ENCODE assay signal across 11 cellular contexts in genomic region chr2:157173740-157174184, GRCh38.
DNase-seq lines count a peak whose midpoint lies in the region; ATAC-seq, FAIRE-seq and TF ChIP-seq lines count a peak whose summit lies in the region.
"Had no signal": no experiment of that assay in that cellular context is flagged by ENCODE, and none has a peak within 500 bp of the region (broad histone marks: within the 10 kb centered on the region; RNA-seq: fewer than 3 reads in every experiment).

No MANE protein-coding gene starts in this region.

- no peak for ATAC-seq in GM21737 (IDR thresholded peaks at IDR 0.05; ENCODE audit: unreplicated experiment)

- H3K56ac ChIP-seq in H1 (replicated peaks; ENCODE audit: insufficient read length, low read depth, low read length), result no peak overlapping the region

- H3K9me3 Mint-ChIP-seq in glutamatergic neuron (ENCODE audit: unreplicated experiment), result no peaks in the 10 kb centered on the region
- no peaks in the 10 kb centered on the region for H3K9me3 Mint-ChIP-seq in activated naive CD8-positive, alpha-beta T cell treated with anti-CD3 and anti-CD28 coated beads for 36 hours

- POLR2A ChIA-PET in H1 (lab: Charles Lee; ENCODE audit: partially characterized antibody), result no interaction called here

- H2AK5ac ChIP-seq in H1 (ENCODE audit: low read depth, low read length), result no peak overlapping the region

- H3K27ac ChIP-seq in H1 (ENCODE audit: low read depth, low read length), result no peak overlapping the region
- H3K27ac ChIP-seq: right lobe of liver had no signal

- TF ChIP-seq EP300 in H1 (IDR thresholded peaks at IDR 0.05; ENCODE audit: borderline replicate concordance in 1 of 2, low read depth in 2 of 2, low read length in 2 of 2), result no peak

- H3K4me3 ChIP-seq in AG09309 (ENCODE audit: control insufficient read depth, low read depth, low read length) (no peak overlapping the region; the same call in 1 of the 2 replicates), H1 (ENCODE audit: extremely low read depth in 1 of 4, insufficient read depth in 2 of 4, low read depth in 3 of 4, low read length in 4 of 4) (no peak overlapping the region)
- H3K4me3 ChIP-seq: right lobe of liver had no signal

- H4K91ac ChIP-seq in H1 (replicated peaks; ENCODE audit: insufficient read length, low read length), result no peak overlapping the region

- H3K4ac ChIP-seq in H1 (replicated peaks; ENCODE audit: insufficient read length, low read depth, low read length), result no peak overlapping the region

- H4K20me1 ChIP-seq in H1 (replicated peaks in 1 of 2; ENCODE audit: control insufficient read depth in 1 of 2, insufficient read depth in 2 of 2, low read length in 2 of 2), result no peaks in the 10 kb centered on the region

- DNase-seq in AG09309 (ENCODE audit: low read depth) (peak; percentile 99), NCI-H226 (peak; percentile 97), H1 (ENCODE audit: low read depth in 1 of 2, low spot score in 2 of 2) (no peak), mucosa of gallbladder (ENCODE audit: low spot score) (peak; percentile 47), glutamatergic neuron (no peak), NCI-H748 (lab: John Stamatoyannopoulos, UW; ENCODE audit: unreplicated experiment) (no peak)
- no peak for DNase-seq in activated naive CD8-positive, alpha-beta T cell treated with anti-CD3 and anti-CD28 coated beads for 36 hours
- DNase-seq: Caco-2, Kasumi-1, right lobe of liver had no signal

- no peak overlapping the region for H4K8ac ChIP-seq in H1 (ENCODE audit: extremely low read depth, insufficient read depth, low read length)

- no peak for TF ChIP-seq CTCF in AG09309 (IDR thresholded peaks at IDR 0.05; ENCODE audit: control insufficient read depth, insufficient read depth, low read depth, low read length, missing control alignments)
- no peak for TF ChIP-seq CTCF in H1 (IDR thresholded peaks at IDR 0.05; ENCODE audit: control extremely low read depth in 1 of 3, insufficient read depth in 1 of 3, low read depth in 1 of 3, low read length in 3 of 3)
- no peak for TF ChIP-seq CTCF in glutamatergic neuron (IDR thresholded peaks at IDR 0.05; ENCODE audit: partially characterized antibody, unreplicated experiment)

- H3K9ac ChIP-seq in H1 (replicated peaks in 1 of 4; ENCODE audit: extremely low read depth in 1 of 4, low read depth in 3 of 4, low read length in 3 of 4), result no peak overlapping the region

- H3K79me1 ChIP-seq in H1 (ENCODE audit: low read depth, low read length), result no peaks in the 10 kb centered on the region

- H4K5ac ChIP-seq in H1 (ENCODE audit: insufficient read length, low read depth, low read length), result no peak overlapping the region

- no peaks in the 10 kb centered on the region for H3K4me1 ChIP-seq in H1 (replicated peaks in 1 of 4; ENCODE audit: control insufficient read depth in 3 of 4, insufficient read depth in 4 of 4, low read length in 3 of 4)
- H3K4me1 ChIP-seq: Caco-2, right lobe of liver had no signal

- H3K27ac Mint-ChIP-seq in glutamatergic neuron (ENCODE audit: unreplicated experiment), result no peak overlapping the region
- H3K27ac Mint-ChIP-seq in activated naive CD8-positive, alpha-beta T cell treated with anti-CD3 and anti-CD28 coated beads for 36 hours, result no peak overlapping the region

- WGBS in H1 (ENCODE audit: extremely low coverage in 1 of 2, insufficient coverage in 1 of 2, insufficient read length in 1 of 2, insufficient replicate concordance in 2 of 2, low coverage in 1 of 2, low lambda C conversion rate in 2 of 2, missing lambda C conversion rate in 1 of 2), 2 experiments, result 84% methylated on average over 5 of the region's 5 CpGs; no CpG with 5 or more reads in 1 of the 2 experiments

- no peak overlapping the region for H2BK15ac ChIP-seq in H1 (ENCODE audit: low read length)

- H3K4me3 Mint-ChIP-seq in glutamatergic neuron (ENCODE audit: unreplicated experiment), result no peak overlapping the region
- no peak overlapping the region for H3K4me3 Mint-ChIP-seq in activated naive CD8-positive, alpha-beta T cell treated with anti-CD3 and anti-CD28 coated beads for 36 hours

- no peak overlapping the region for H2BK120ac ChIP-seq in H1 (replicated peaks; ENCODE audit: low read depth, low read length)

- TF ChIP-seq RAD21 in H1 (IDR thresholded peaks at IDR 0.05 in 1 of 2, conservative IDR thresholded peaks at IDR 0.05 in 1 of 2; ENCODE audit: low read depth in 2 of 2, low read length in 2 of 2), result no peak

- no peak overlapping the region for H2BK5ac ChIP-seq in H1 (ENCODE audit: low read depth, low read length)

- H3K18ac ChIP-seq in H1 (ENCODE audit: extremely low read depth, low read length), result no peak overlapping the region

- no peaks in the 10 kb centered on the region for H3K27me3 Mint-ChIP-seq in glutamatergic neuron (ENCODE audit: unreplicated experiment)
- H3K27me3 Mint-ChIP-seq in activated naive CD8-positive, alpha-beta T cell treated with anti-CD3 and anti-CD28 coated beads for 36 hours, result peaks cover 10% of the 10 kb centered on the region

- no peaks in the 10 kb centered on the region for H3K36me3 Mint-ChIP-seq in glutamatergic neuron (ENCODE audit: unreplicated experiment)
- no peaks in the 10 kb centered on the region for H3K36me3 Mint-ChIP-seq in activated naive CD8-positive, alpha-beta T cell treated with anti-CD3 and anti-CD28 coated beads for 36 hours

- no peaks in the 10 kb centered on the region for H3K9me3 ChIP-seq in H1 (ENCODE audit: insufficient read depth in 2 of 2, low read depth in 1 of 2, low read length in 1 of 2)
- H3K9me3 ChIP-seq: Caco-2, right lobe of liver had no signal

- CTCF ChIA-PET in H1 (lab: Charles Lee; ENCODE audit: partially characterized antibody), result interaction anchor here (0.7 to 1.9 kb wide), 3 partner anchors 9 to 1839 kb away, joined by 3 to 6 read pairs (median 3); no protein-coding TSS in a partner anchor

- H2BK12ac ChIP-seq in H1 (ENCODE audit: low read depth, low read length), result no peak overlapping the region

- peak overlapping the region; percentile 92 for H2AFZ ChIP-seq in H1 (ENCODE audit: low read length)

- H3K14ac ChIP-seq in H1 (ENCODE audit: insufficient read length), result no peak overlapping the region

- no peak for FAIRE-seq in H1 (lab: Jason Lieb, UNC)

- TF ChIP-seq POLR2A in H1 (IDR thresholded peaks at IDR 0.05; ENCODE audit: control extremely low read depth in 1 of 2, low read depth in 2 of 2, low read length in 2 of 2), result no peak

- no peaks in the 10 kb centered on the region for H3K36me3 ChIP-seq in H1 (ENCODE audit: control insufficient read depth in 2 of 4, insufficient read depth in 4 of 4, low read length in 3 of 4)
- H3K36me3 ChIP-seq: right lobe of liver had no signal

- no peaks in the 10 kb centered on the region for H3K79me2 ChIP-seq in H1 (ENCODE audit: control insufficient read depth in 1 of 2, insufficient read depth in 2 of 2, low read length in 2 of 2)

- no peaks in the 10 kb centered on the region for H3K23me2 ChIP-seq in H1 (ENCODE audit: low read depth, low read length)

- no peak overlapping the region for H3K4me2 ChIP-seq in H1 (ENCODE audit: insufficient read depth in 1 of 2, low read depth in 2 of 2, low read length in 2 of 2)

- H3K4me1 Mint-ChIP-seq in glutamatergic neuron (ENCODE audit: low read depth, unreplicated experiment), result no peaks in the 10 kb centered on the region
- H3K4me1 Mint-ChIP-seq in activated naive CD8-positive, alpha-beta T cell treated with anti-CD3 and anti-CD28 coated beads for 36 hours, result no peaks in the 10 kb centered on the region

- no peaks in the 10 kb centered on the region for H3K27me3 ChIP-seq in H1 (replicated peaks in 1 of 4; ENCODE audit: control insufficient read depth in 3 of 4, extremely low read depth in 1 of 4, insufficient read depth in 3 of 4, low read length in 3 of 4)
- H3K27me3 ChIP-seq: right lobe of liver had no signal

- no peak overlapping the region for H3K23ac ChIP-seq in H1 (ENCODE audit: insufficient read length)

- H2BK20ac ChIP-seq in H1 (ENCODE audit: low read length), result no peak overlapping the region

TF ChIP-seq in H1, 55 proteins besides CTCF, POLR2A, EP300 and RAD21:
- no peak for TF ChIP-seq NANOG (IDR thresholded peaks at IDR 0.05; ENCODE audit: insufficient read depth, low read depth, low read length, poor library complexity, severe bottlenecking)
- no peak for TF ChIP-seq SRF (IDR thresholded peaks at IDR 0.05; ENCODE audit: low read depth, low read length)
- no peak for TF ChIP-seq GABPA (IDR thresholded peaks at IDR 0.05; ENCODE audit: borderline replicate concordance, insufficient read depth, low read length)
- TF ChIP-seq TBP (IDR thresholded peaks at IDR 0.05; ENCODE audit: low read depth, low read length), result no peak

Comparison
In these comparisons a context has a peak if more than half of its experiments do, and no peak if none do; other contexts are left out.
1. DNase-seq: peak in AG09309 (single experiment), NCI-H226 (single experiment) and mucosa of gallbladder (single experiment); none in H1 (0 of 2), glutamatergic neuron (single experiment), activated naive CD8-positive, alpha-beta T cell treated with anti-CD3 and anti-CD28 coated beads for 36 hours (single experiment) and NCI-H748 (single experiment).